1 cellular context compared by ENCODE assay signal in the genomic region with DNA sequence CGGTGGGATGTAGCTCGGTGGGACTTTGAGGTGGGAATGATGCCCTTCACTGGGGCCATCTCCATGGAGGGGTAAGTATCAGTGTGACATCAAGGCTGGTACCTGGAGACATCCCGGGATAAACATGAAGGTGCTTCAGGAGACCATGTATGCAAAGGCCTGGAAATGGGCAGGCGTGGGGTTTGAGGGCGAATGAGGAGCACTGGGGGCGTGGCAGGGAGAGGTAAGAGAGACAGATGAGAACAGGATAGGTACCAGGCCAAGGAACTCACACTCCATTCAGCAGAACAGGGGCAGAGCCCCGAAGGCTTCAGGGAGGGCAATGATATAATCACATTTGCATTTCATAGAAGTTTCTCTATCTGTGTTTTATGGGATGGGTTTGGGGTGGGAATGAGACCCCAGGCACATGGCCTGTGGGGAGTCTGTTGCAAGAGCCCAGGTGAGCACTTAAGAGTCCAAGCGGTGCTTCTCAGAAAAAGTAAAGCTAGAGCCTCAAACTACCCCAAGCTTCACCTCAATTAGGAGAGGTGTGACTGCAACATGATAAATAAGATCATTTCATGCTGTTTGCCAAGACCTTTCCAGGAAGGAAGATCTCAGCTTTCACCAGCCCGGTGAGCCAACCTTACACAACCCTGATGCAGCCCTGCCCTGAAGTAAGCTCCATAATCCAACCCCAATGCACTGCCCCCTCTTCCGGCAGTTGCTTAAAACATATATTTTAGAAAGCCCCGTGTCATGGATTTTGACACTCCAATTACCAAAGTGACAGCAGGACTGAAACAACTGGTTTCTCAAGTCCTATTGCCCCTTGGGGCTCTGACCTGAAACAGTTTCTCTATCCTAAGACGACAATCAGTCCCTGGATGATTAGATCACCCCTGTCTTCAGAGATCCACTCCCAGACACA.
TF ChIP-seq lines count a peak whose summit lies in the region.

No MANE protein-coding gene starts in this region.

TF ChIP-seq in K562, 482 proteins besides CTCF, POLR2A, EP300 and RAD21:
- TF ChIP-seq NFATC3 (IDR thresholded peaks at IDR 0.05) (no peak), PKNOX1 (IDR thresholded peaks at IDR 0.05) (0 out of 2 replicates have a peak, but pooled peaks have one; percentile 13), ELF1 (tag; IDR thresholded peaks at IDR 0.05) (no peak), ZNF282 (CRISPR knock-in tag; IDR thresholded peaks at IDR 0.05) (no peak), ZZZ3 (IDR thresholded peaks at IDR 0.05) (no peak), SOX6 (IDR thresholded peaks at IDR 0.05) (no peak), AFF4 (CRISPR knock-in tag; IDR thresholded peaks at IDR 0.05) (no peak), RAD51 (IDR thresholded peaks at IDR 0.05; ENCODE audit: borderline replicate concordance, low read depth) (no peak), PYGO2 (tag; IDR thresholded peaks at IDR 0.05) (no peak), CEBPG (CRISPR knock-in tag; IDR thresholded peaks at IDR 0.05) (no peak), CEBPG (tag; conservative IDR thresholded peaks at IDR 0.05 in 1 of 2, IDR thresholded peaks at IDR 0.05 in 1 of 2) (0 out of 4 replicates have a peak, but pooled peaks of 1 of the 2 experiments have one; percentile 12), ZNF644 (tag; IDR thresholded peaks at IDR 0.05; ENCODE audit: low read depth) (no peak), ZBTB17 (CRISPR knock-in tag; IDR thresholded peaks at IDR 0.05) (no peak), LCOR (CRISPR knock-in tag; IDR thresholded peaks at IDR 0.05) (no peak), ZNF778 (CRISPR knock-in tag; IDR thresholded peaks at IDR 0.05) (no peak)
- TF ChIP-seq, protein P1, sequence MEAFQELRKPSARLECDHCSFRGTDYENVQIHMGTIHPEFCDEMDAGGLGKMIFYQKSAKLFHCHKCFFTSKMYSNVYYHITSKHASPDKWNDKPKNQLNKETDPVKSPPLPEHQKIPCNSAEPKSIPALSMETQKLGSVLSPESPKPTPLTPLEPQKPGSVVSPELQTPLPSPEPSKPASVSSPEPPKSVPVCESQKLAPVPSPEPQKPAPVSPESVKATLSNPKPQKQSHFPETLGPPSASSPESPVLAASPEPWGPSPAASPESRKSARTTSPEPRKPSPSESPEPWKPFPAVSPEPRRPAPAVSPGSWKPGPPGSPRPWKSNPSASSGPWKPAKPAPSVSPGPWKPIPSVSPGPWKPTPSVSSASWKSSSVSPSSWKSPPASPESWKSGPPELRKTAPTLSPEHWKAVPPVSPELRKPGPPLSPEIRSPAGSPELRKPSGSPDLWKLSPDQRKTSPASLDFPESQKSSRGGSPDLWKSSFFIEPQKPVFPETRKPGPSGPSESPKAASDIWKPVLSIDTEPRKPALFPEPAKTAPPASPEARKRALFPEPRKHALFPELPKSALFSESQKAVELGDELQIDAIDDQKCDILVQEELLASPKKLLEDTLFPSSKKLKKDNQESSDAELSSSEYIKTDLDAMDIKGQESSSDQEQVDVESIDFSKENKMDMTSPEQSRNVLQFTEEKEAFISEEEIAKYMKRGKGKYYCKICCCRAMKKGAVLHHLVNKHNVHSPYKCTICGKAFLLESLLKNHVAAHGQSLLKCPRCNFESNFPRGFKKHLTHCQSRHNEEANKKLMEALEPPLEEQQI (IDR thresholded peaks at IDR 0.05): no peak
